12 cellular contexts compared by ENCODE assay signal in the genomic region with DNA sequence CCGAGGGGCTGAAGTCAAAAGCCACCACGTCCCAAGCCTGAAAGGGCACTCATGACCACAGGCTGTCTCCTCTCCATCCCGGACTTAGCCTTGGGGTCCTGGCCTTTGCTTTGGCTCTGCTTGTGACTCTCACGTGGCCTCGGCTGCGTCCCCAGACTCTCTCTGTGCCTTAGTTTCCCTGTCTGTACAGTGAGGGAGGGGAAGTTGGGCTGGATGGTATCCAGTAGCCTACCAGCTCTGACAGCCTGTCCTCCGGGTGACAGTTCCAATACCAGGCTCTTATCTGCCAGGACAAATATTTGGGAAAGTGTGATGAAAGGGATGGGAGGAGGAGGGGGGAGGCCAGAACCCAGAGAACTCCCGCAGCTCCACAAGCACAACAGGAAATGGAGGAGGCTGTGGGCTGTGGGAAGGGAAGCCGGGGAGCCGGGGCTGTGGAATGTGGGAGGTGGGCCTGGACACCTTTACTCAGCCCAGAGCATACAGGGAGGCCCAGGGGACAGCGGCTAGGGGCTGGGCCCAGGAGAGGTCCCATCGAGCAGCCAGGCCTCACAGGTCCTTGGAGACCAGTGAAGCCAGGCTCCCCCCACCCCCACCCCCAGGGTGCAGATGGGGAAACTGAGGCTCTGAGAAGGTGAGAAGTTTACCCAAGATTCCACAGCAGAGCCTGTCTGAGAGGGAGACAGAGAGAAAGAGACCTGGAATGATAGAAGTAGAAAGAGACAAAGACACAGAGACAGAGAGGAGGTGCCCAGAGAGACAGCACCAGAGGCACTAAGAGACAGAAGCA. TPM values are rescaled to one million over a fixed set of nuclear protein-coding genes. Genes with fewer than 3 reads are reported as not detected.
DNase-seq lines count a peak whose midpoint lies in the region; ATAC-seq and TF ChIP-seq lines count a peak whose summit lies in the region.
"Had no signal": no experiment of that assay in that cellular context is flagged by ENCODE, and none has a peak within 500 bp of the region (broad histone marks: within the 10 kb centered on the region; RNA-seq: fewer than 3 reads in every experiment).

No MANE protein-coding gene starts in this region.

- no peak for TF ChIP-seq CTCF in C4-2B (conservative IDR thresholded peaks at IDR 0.05)
- no peak for TF ChIP-seq CTCF in WI38 (IDR thresholded peaks at IDR 0.05; ENCODE audit: low read depth, low read length)
- no peak for TF ChIP-seq CTCF in right atrium auricular region (IDR thresholded peaks at IDR 0.05)
- no peak for TF ChIP-seq CTCF in prostate gland (IDR thresholded peaks at IDR 0.05)

- WGBS in prostate gland, result 46% methylated on average over 12 of the region's 12 CpGs

- H3K4me3 ChIP-seq in WI38 (ENCODE audit: low read depth, low read length) (0 out of 2 replicates have a peak overlapping the region, but pooled peaks have one; percentile 5), right atrium auricular region (no peak overlapping the region), prostate gland (no peak overlapping the region)

- intact Hi-C loops in prostate gland (cut with DNase I), result loop anchor here (10.0 kb wide), 1 partner anchor 133 kb away; a partner anchor contains a TSS

- H3K9me3 ChIP-seq in right atrium auricular region, result no peaks in the 10 kb centered on the region
- no peaks in the 10 kb centered on the region for H3K9me3 ChIP-seq in prostate gland

- no peaks in the 10 kb centered on the region for H3K27me3 ChIP-seq in right atrium auricular region
- no peaks in the 10 kb centered on the region for H3K27me3 ChIP-seq in prostate gland (replicated peaks; ENCODE audit: insufficient read depth)

- no peak for ATAC-seq in HG03196 (IDR thresholded peaks at IDR 0.05; ENCODE audit: unreplicated experiment)
- ATAC-seq in HG03460 (IDR thresholded peaks at IDR 0.05; ENCODE audit: unreplicated experiment), result no peak

- peak overlapping the region; percentile 64 for H3K27ac ChIP-seq in C4-2B
- H3K27ac ChIP-seq in right atrium auricular region, result peak overlapping the region; percentile 78 to 82
- H3K27ac ChIP-seq in prostate gland, result peak overlapping the region; percentile 74 to 78
- H3K27ac ChIP-seq: KMS-11 had no signal

- peak; percentile 7 for TF ChIP-seq POLR2A in prostate gland (IDR thresholded peaks at IDR 0.05)

- H3K36me3 ChIP-seq in right atrium auricular region, result peaks cover 13% of the 10 kb centered on the region
- no peaks in the 10 kb centered on the region for H3K36me3 ChIP-seq in prostate gland

- DNase-seq in right atrium auricular region (ENCODE audit: low spot score) (no peak), prostate gland (ENCODE audit: low spot score) (peak; percentile 54), NCI-H2196 treated with DMSO at 0.1 percent for 48 hours (lab: John Stamatoyannopoulos, UW; ENCODE audit: unreplicated experiment) (no peak), pons (ENCODE audit: low spot score) (no peak)
- DNase-seq: amygdala; CD4-positive, alpha-beta T cell; NK-92 treated with Interleukin-12 subunit alpha and Interleukin-12 subunit beta, amount 100 ng/mL, for 24 hours had no signal

- H3K4me1 ChIP-seq in right atrium auricular region, result peaks cover 0 to 83% of the 10 kb centered on the region in 2 donors
- H3K4me1 ChIP-seq in prostate gland (replicated peaks), result peaks cover 23% of the 10 kb centered on the region

RNA-seq across cellular contexts. Expression of a gene that starts 18.3 kb away (rescaled TPM):
- total RNA-seq in right atrium auricular region, result 10 to 100 TPM; 68.3 to 68.7 TPM
- total RNA-seq in prostate gland, result 100 to 1,000 TPM in 1 of 2 donors, 10 to 100 TPM in 1; 14.5 to 161 TPM
- total RNA-seq: CD4-positive, alpha-beta T cell had no signal

RNA-seq across cellular contexts. Expression of a gene that starts 29.2 kb away (rescaled TPM):
- total RNA-seq in right atrium auricular region (not detected), prostate gland (1 to 10 TPM in 1 of 2 donors, not detected in 1; 3.2 TPM)
- total RNA-seq: CD4-positive, alpha-beta T cell had no signal

RNA-seq across cellular contexts. Expression of a gene that starts 51.0 kb away (rescaled TPM):
- 10 to 100 TPM; 11.2 to 24.6 TPM for total RNA-seq in right atrium auricular region
- total RNA-seq in prostate gland, result 10 to 100 TPM; 11.0 to 36.4 TPM

RNA-seq across cellular contexts. Expression of a gene that starts 52.5 kb away (rescaled TPM):
- total RNA-seq in right atrium auricular region (not detected), prostate gland (not detected)
- total RNA-seq: CD4-positive, alpha-beta T cell had no signal
